9 cellular contexts compared by ENCODE assay signal in genomic region chr4:128861856-128862518, GRCh38. TPM values are rescaled to one million over a fixed set of nuclear protein-coding genes. Genes with fewer than 3 reads are reported as not detected.
DNase-seq lines count a peak whose midpoint lies in the region; ATAC-seq and TF ChIP-seq lines count a peak whose summit lies in the region.
"Had no signal": no experiment of that assay in that cellular context is flagged by ENCODE, and none has a peak within 500 bp of the region (broad histone marks: within the 10 kb centered on the region; RNA-seq: fewer than 3 reads in every experiment).

No MANE protein-coding gene starts in this region.

- peaks cover 2% of the 10 kb centered on the region for H4K20me1 ChIP-seq in H9 (ENCODE audit: control insufficient read depth, insufficient read depth, insufficient read length)
- H4K20me1 ChIP-seq in Loucy (ENCODE audit: insufficient read depth, low read length, poor library complexity, severe bottlenecking): peaks cover 22% of the 10 kb centered on the region

- H3K4ac ChIP-seq in H9 (ENCODE audit: low read depth, low read length): no peak overlapping the region

- H3K4me2 ChIP-seq in H9 (ENCODE audit: insufficient read depth, insufficient read length, low read length) (no peak overlapping the region), Loucy (ENCODE audit: low read depth, low read length, poor library complexity, severe bottlenecking) (peak overlapping the region; percentile 7)

- H3K79me1 ChIP-seq in H9 (ENCODE audit: insufficient read depth, low read depth, low read length, poor library complexity, severe bottlenecking): peaks cover 8% of the 10 kb centered on the region

- no peak overlapping the region for H2BK12ac ChIP-seq in H9 (ENCODE audit: insufficient read length, low read depth, low read length)

- H3K4me1 ChIP-seq in H9 (ENCODE audit: insufficient read depth, low read length) (peaks cover 10% of the 10 kb centered on the region; the same call in 1 of the 2 replicates), Loucy (ENCODE audit: insufficient read depth, low read length, poor library complexity, severe bottlenecking) (peaks cover 5% of the 10 kb centered on the region)

- WGBS in H9 (ENCODE audit: extremely low coverage, insufficient read length, low lambda C conversion rate): no CpG with 5 or more reads among the region's 13 CpGs

- no peak overlapping the region for H3K4me3 ChIP-seq in Loucy (ENCODE audit: low read length, poor library complexity, severe bottlenecking)

- H2BK5ac ChIP-seq in H9 (ENCODE audit: insufficient read length, low read length): no peak overlapping the region

- peaks cover 10% of the 10 kb centered on the region; the same call in 1 of the 2 replicates for H3K79me2 ChIP-seq in H9 (ENCODE audit: insufficient read depth, low read length)
- H3K79me2 ChIP-seq in Loucy (ENCODE audit: insufficient read depth, low read length): peaks cover 3% of the 10 kb centered on the region; the same call in 1 of the 2 replicates

- H3K27ac Mint-ChIP-seq in H9 (peak overlapping the region in 2 of 3 experiments; percentile 5 to 90; a peak in 2 of 7 replicates), natural killer cell (peak overlapping the region; percentile 85 to 89)

- no peak overlapping the region for H2AK5ac ChIP-seq in H9 (ENCODE audit: insufficient read length, low read length)

- H4K91ac ChIP-seq in H9 (ENCODE audit: insufficient read length, low read depth, low read length): no peak overlapping the region

- no peak overlapping the region for H4K5ac ChIP-seq in H9 (ENCODE audit: insufficient read length, low read depth, low read length)

- DNase-seq in H9 (no peak), natural killer cell (no peak), activated gamma-delta T cell treated with Interleukin-2 at 50 U/mL for 16 hours (no peak), cerebellar cortex (ENCODE audit: low spot score) (no peak), GOT3 (lab: John Stamatoyannopoulos, UW) (no peak)
- DNase-seq: NCI-H526 treated with DMSO at 0.1 percent for 48 hours, nucleus accumbens had no signal

- H3K9me3 ChIP-seq in H9 (ENCODE audit: control insufficient read depth, low read depth, low read length) (no peaks in the 10 kb centered on the region), Loucy (ENCODE audit: insufficient read depth, low read depth, low read length) (no peaks in the 10 kb centered on the region)

- TF ChIP-seq CTCF in H9 (conservative IDR thresholded peaks at IDR 0.05) (no peak), Loucy (conservative IDR thresholded peaks at IDR 0.05; ENCODE audit: low read length) (no peak), natural killer cell (IDR thresholded peaks at IDR 0.05) (no peak)

- H2AFZ ChIP-seq in H9 (ENCODE audit: low read length) (no peak overlapping the region), Loucy (ENCODE audit: low read length) (no peak overlapping the region)

- H3K23ac ChIP-seq in H9 (ENCODE audit: insufficient read length, low read depth, low read length): no peak overlapping the region

- no peak overlapping the region for H4K8ac ChIP-seq in H9 (replicated peaks; ENCODE audit: insufficient read length, low read depth, low read length)

- H3K14ac ChIP-seq in H9 (ENCODE audit: insufficient read depth, low read length): no peak overlapping the region

- H3K36me3 Mint-ChIP-seq in H9 (ENCODE audit: insufficient read depth in 1 of 3, low read depth in 3 of 3) (peaks cover 72 to 98% (median 95%) of the 10 kb centered on the region in 3 experiments), natural killer cell (peaks cover 19% of the 10 kb centered on the region)

- H2BK15ac ChIP-seq in H9 (ENCODE audit: low read depth, low read length): no peak overlapping the region

- H3K9ac ChIP-seq in H9 (ENCODE audit: extremely low read depth, insufficient read length, low read length): no peak overlapping the region
- H3K9ac ChIP-seq in Loucy (ENCODE audit: low read depth, low read length, poor library complexity, severe bottlenecking): no peak overlapping the region

- H3K18ac ChIP-seq in H9 (ENCODE audit: insufficient read length, low read depth, low read length): no peak overlapping the region

- peaks cover 3% of the 10 kb centered on the region; the same call in 1 of the 2 replicates for H3K27me3 Mint-ChIP-seq in H9 (ENCODE audit: low read depth)
- H3K27me3 Mint-ChIP-seq in natural killer cell (ENCODE audit: low read depth in 2 of 2): no peaks in the 10 kb centered on the region

- H3K56ac ChIP-seq in H9 (ENCODE audit: insufficient read length, low read depth, low read length): no peak overlapping the region

- no peak overlapping the region for H2BK20ac ChIP-seq in H9 (ENCODE audit: low read depth, low read length, poor library complexity, severe bottlenecking)

- no peak overlapping the region for H3K27ac ChIP-seq in H9 (ENCODE audit: insufficient read length, low read depth, low read length)

- no peak overlapping the region for H3T11ph ChIP-seq in H9 (ENCODE audit: low read length)

- no peaks in the 10 kb centered on the region for H3F3A ChIP-seq in Loucy (ENCODE audit: low read depth)

- H3K36me3 ChIP-seq in Loucy (ENCODE audit: insufficient read depth, low read length): peaks cover 98% of the 10 kb centered on the region; the same call in 1 of the 2 replicates

- H2BK120ac ChIP-seq in H9 (ENCODE audit: low read depth, low read length, poor library complexity, severe bottlenecking): no peak overlapping the region

- intact Hi-C loops in natural killer cell (cut with micrococcal nuclease): loop anchor here (1.0 to 5.0 kb wide), 3 partner anchors 8 to 575 kb away; partner anchors contain the start of genes PGRMC2 and SCLT1

- H3K9me3 Mint-ChIP-seq in H9 (no peaks in the 10 kb centered on the region; a peak in 1 of 5 replicates), natural killer cell (no peaks in the 10 kb centered on the region)

- H3K4me3 Mint-ChIP-seq in H9 (no peak overlapping the region), natural killer cell (peak overlapping the region; percentile 79)

- H3K4me1 Mint-ChIP-seq in H9: peaks cover 47 to 60% of the 10 kb centered on the region in 2 experiments
- H3K4me1 Mint-ChIP-seq in natural killer cell: peaks cover 65 to 68% of the 10 kb centered on the region in 2 donors

- H3K9me2 ChIP-seq in Loucy (replicated peaks; ENCODE audit: low read depth, low read length): no peaks in the 10 kb centered on the region

- no peaks in the 10 kb centered on the region for H3K23me2 ChIP-seq in H9 (ENCODE audit: insufficient read length, low read depth, low read length, poor library complexity, severe bottlenecking)

- ATAC-seq in GM19025 (IDR thresholded peaks at IDR 0.05; ENCODE audit: low read depth, unreplicated experiment): peak; percentile 9
- peak in 2 of 3 donors; percentile 1 to 3 for ATAC-seq in natural killer cell

- no peaks in the 10 kb centered on the region for H3K27me3 ChIP-seq in H9 (ENCODE audit: insufficient read depth, low read length)
- H3K27me3 ChIP-seq in Loucy (ENCODE audit: insufficient read depth, low read length, poor library complexity, severe bottlenecking): no peaks in the 10 kb centered on the region

RNA-seq across cellular contexts. Expression of gene JADE1, which starts 52.5 kb away (rescaled TPM):
- total RNA-seq in H9 (2021) (192 and 194 TPM in 2 replicates), natural killer cell (10 to 100 TPM; 48.9 to 55.8 (median 52.7) TPM)
